Comparison of ENCODE assay signal across 27 cellular contexts in genomic region chr14:62706217-62706616, GRCh38.
"Had no signal": no experiment of that assay in that cellular context is flagged by ENCODE, and none has a peak within 500 bp of the region (broad histone marks: within the 10 kb centered on the region; RNA-seq: fewer than 3 reads in every experiment).

No MANE protein-coding gene starts in this region.

- H3K4me3 ChIP-seq: colonic mucosa, esophagus muscularis mucosa, heart right ventricle, lower lobe of right lung, ovary, psoas muscle, sigmoid colon, testis, tibial artery had no signal

- H3K9me3 ChIP-seq: colonic mucosa, esophagus muscularis mucosa, heart right ventricle, lower lobe of right lung, ovary, psoas muscle, sigmoid colon, testis, tibial artery had no signal

- H3K4me1 ChIP-seq: colonic mucosa, esophagus muscularis mucosa, heart right ventricle, lower lobe of right lung, psoas muscle, sigmoid colon, testis, tibial artery had no signal

- H3K27me3 ChIP-seq: colonic mucosa, esophagus muscularis mucosa, heart right ventricle, ovary, sigmoid colon, testis, tibial artery had no signal

- ATAC-seq: heart right ventricle; left colon; left ventricle myocardium superior; lower lobe of right lung; naive thymus-derived CD8-positive, alpha-beta T cell; psoas muscle; right cardiac atrium; stimulated activated effector memory CD8-positive, alpha-beta T cell treated with anti-CD3 and anti-CD28 coated beads, Interleukin-12 subunit alpha, Interleukin-12 subunit beta, amount 100 ng/mL, for 72 hours; stimulated activated naive CD8-positive, alpha-beta T cell treated with anti-CD3 and anti-CD28 coated beads, Interleukin-15, Interleukin-2, amounts not matched to agents 100 U/mL and 50 U/mL, for 24 hours had no signal

- H3K36me3 ChIP-seq: colonic mucosa, esophagus muscularis mucosa, heart right ventricle, lower lobe of right lung, ovary, sigmoid colon, tibial artery had no signal

- DNase-seq: colonic mucosa; effector memory CD4-positive, alpha-beta T cell; foreskin melanocyte; glutamatergic neuron; heart right ventricle; hippocampal formation; islet precursor cell; kidney glomerular epithelial cell; left colon; left ventricle myocardium superior; lower lobe of right lung; naive thymus-derived CD8-positive, alpha-beta T cell; nephron progenitor cell; occipital lobe; ovary; posterior cingulate gyrus; psoas muscle; right cardiac atrium; sigmoid colon; stimulated activated CD4-positive, alpha-beta T cell treated with anti-CD3 and anti-CD28 coated beads, Interleukin-2, amount 100 ng/mL, for 24 hours; stimulated activated CD4-positive, alpha-beta T cell treated with anti-CD3 and anti-CD28 coated beads, Interleukin-4, amount 100 ng/mL, for 24 hours; stimulated activated naive CD8-positive, alpha-beta T cell treated with anti-CD3 and anti-CD28 coated beads, Interleukin-15, Interleukin-2, amounts not matched to agents 100 U/mL and 50 U/mL, for 24 hours; substantia nigra; testis; tibial artery had no signal
